ENCODE assay signal across 21 cellular contexts in the genomic region with DNA sequence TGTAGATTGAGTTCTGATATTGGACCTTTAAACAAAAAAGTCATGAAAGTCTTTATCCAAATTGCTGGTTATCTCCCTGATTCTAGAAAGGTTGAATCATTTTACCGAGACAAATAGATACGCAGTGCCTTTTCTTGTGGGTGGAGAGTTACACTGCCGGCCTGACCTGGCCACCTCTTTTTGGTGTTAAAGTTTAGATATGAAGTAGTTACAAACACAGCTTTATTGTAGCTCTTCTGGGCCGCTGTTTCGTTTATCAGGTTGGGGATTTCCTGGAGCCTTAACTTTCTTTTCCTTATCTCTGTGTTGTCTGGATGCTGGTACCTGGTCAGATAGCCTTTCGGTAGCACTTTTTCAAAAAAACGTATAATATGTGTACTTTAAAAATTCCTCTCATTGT. TPM values are rescaled to one million over a fixed set of nuclear protein-coding genes. Genes with fewer than 3 reads are reported as not detected.
A peak's percentile ranks its signal among the peaks of the same experiment; 100 is the strongest.
DNase-seq lines count a peak whose midpoint lies in the region; ATAC-seq, FAIRE-seq and TF ChIP-seq lines count a peak whose summit lies in the region.
"Had no signal": no experiment of that assay in that cellular context is flagged by ENCODE, and none has a peak within 500 bp of the region (broad histone marks: within the 10 kb centered on the region; RNA-seq: fewer than 3 reads in every experiment).

No MANE protein-coding gene starts in this region.

- no peak overlapping the region for H3K18ac ChIP-seq in trophoblast cell (ENCODE audit: low read length)

- H4K20me1 ChIP-seq in GM12878 (ENCODE audit: control insufficient read depth, insufficient read depth): no peaks in the 10 kb centered on the region

- H3K27ac Mint-ChIP-seq in CD4-positive, alpha-beta T cell: no peak overlapping the region
- no peak overlapping the region for H3K27ac Mint-ChIP-seq in stimulated activated naive B cell treated with anti-CD40 and anti-IgM and Interleukin-4, amounts not matched to agents 10 μg/mL and 1 μg/mL and 100 μg/mL, for 72 hours

- H3K79me2 ChIP-seq in GM12878 (ENCODE audit: control insufficient read depth, insufficient read depth, low read length) (no peaks in the 10 kb centered on the region; the same call in 1 of the 2 replicates), trophoblast cell (ENCODE audit: control insufficient read depth, insufficient read depth, low read length, poor library complexity) (no peaks in the 10 kb centered on the region)

- H3K9ac ChIP-seq in GM12878 (ENCODE audit: control insufficient read depth, insufficient read depth, low read length) (no peak overlapping the region), trophoblast cell (ENCODE audit: low read length) (no peak overlapping the region)
- H3K9ac ChIP-seq: KMS-11 had no signal

- TF ChIP-seq RAD21 in GM12878 (IDR thresholded peaks at IDR 0.05; ENCODE audit: insufficient read depth, low read depth, low read length): no peak

- RAD21 ChIA-PET in GM12878 (lab: Charles Lee; ENCODE audit: unreplicated experiment): interaction anchor here (0.8 to 3.1 kb wide), 11 partner anchors 8 to 57 kb away, joined by 3 to 22 read pairs (median 3); no protein-coding TSS in a partner anchor

- DNase-seq in Caki2 (ENCODE audit: low read depth) (peak; percentile 46), GM12878 (ENCODE audit: low read depth, low spot score) (no peak), left lobe of liver (ENCODE audit: low spot score) (no peak), trophoblast cell (peak; percentile 83 to 91), frontal cortex (ENCODE audit: low spot score in 2 of 2) (no peak)
- no peak for DNase-seq in CD4-positive, alpha-beta T cell
- DNase-seq in stimulated activated naive B cell treated with anti-CD40 and anti-IgM and Interleukin-4, amounts not matched to agents 10 μg/mL and 1 μg/mL and 100 μg/mL, for 72 hours: no peak
- DNase-seq: DMS79, GDM1, GOT3, NCI-H1092 treated with DMSO at 0.1 percent for 48 hours, NCI-H1694, NCI-H2107, NCI-H226, NCI-H526 treated with DMSO at 0.1 percent for 48 hours, OCI-M1 had no signal

- H3K14ac ChIP-seq in trophoblast cell (ENCODE audit: low read length): no peak overlapping the region

- TF ChIP-seq CTCF in GM12878 (IDR thresholded peaks at IDR 0.05 in 2 of 3, conservative IDR thresholded peaks at IDR 0.05 in 1 of 3; ENCODE audit: control insufficient read depth in 2 of 3, extremely low read depth in 1 of 3, insufficient read depth in 1 of 3, low read depth in 3 of 3, low read length in 3 of 3): no peak
- no peak for TF ChIP-seq CTCF in CD4-positive, alpha-beta T cell (IDR thresholded peaks at IDR 0.05)

- H3K27me3 ChIP-seq in GM12878 (replicated peaks in 1 of 2; ENCODE audit: control insufficient read depth in 2 of 2, insufficient read depth in 2 of 2, low read length in 1 of 2) (no peaks in the 10 kb centered on the region), trophoblast cell (ENCODE audit: insufficient read depth, low read length) (no peaks in the 10 kb centered on the region)
- H3K27me3 ChIP-seq in CD4-positive, alpha-beta T cell (ENCODE audit: control insufficient read depth, insufficient read depth, low read length): no peaks in the 10 kb centered on the region

- H3K23ac ChIP-seq in trophoblast cell (ENCODE audit: low read length): no peak overlapping the region

- H2BK5ac ChIP-seq in trophoblast cell (ENCODE audit: low read depth, low read length, poor library complexity): no peak overlapping the region

- peaks cover 18% of the 10 kb centered on the region for H3K4me1 Mint-ChIP-seq in CD4-positive, alpha-beta T cell (ENCODE audit: low read depth)
- no peaks in the 10 kb centered on the region for H3K4me1 Mint-ChIP-seq in stimulated activated naive B cell treated with anti-CD40 and anti-IgM and Interleukin-4, amounts not matched to agents 10 μg/mL and 1 μg/mL and 100 μg/mL, for 72 hours

- SMC1A ChIA-PET in GM12878 (lab: Charles Lee; ENCODE audit: uncharacterized antibody, unreplicated experiment): interaction anchor here (1.0 to 16.0 kb wide), 13 partner anchors 8 to 88 kb away, joined by 3 to 291 read pairs (median 4); no protein-coding TSS in a partner anchor

- 41% methylated on average over 7 of the region's 7 CpGs for WGBS in GM12878 (ENCODE audit: insufficient coverage, insufficient replicate concordance, low lambda C conversion rate, missing lambda C conversion rate)
- WGBS in trophoblast cell (ENCODE audit: extremely low coverage, insufficient coverage, insufficient read length): no CpG with 5 or more reads among the region's 7 CpGs

- H3K79me1 ChIP-seq in trophoblast cell (ENCODE audit: low read length): no peaks in the 10 kb centered on the region

- no peak for TF ChIP-seq EP300 in GM12878 (IDR thresholded peaks at IDR 0.05; ENCODE audit: borderline replicate concordance in 1 of 2, control insufficient read depth in 1 of 2, low read depth in 2 of 2, low read length in 2 of 2)

- H2BK12ac ChIP-seq in trophoblast cell (ENCODE audit: low read length): no peak overlapping the region

- FAIRE-seq in GM12878 (lab: Jason Lieb, UNC) (no peak), frontal cortex (lab: Jason Lieb, UNC) (no peak)
- FAIRE-seq: A204.1 had no signal

- H3K4ac ChIP-seq in trophoblast cell (ENCODE audit: low read depth, low read length): no peak overlapping the region

- no peak overlapping the region for H3K4me3 Mint-ChIP-seq in CD4-positive, alpha-beta T cell
- no peak overlapping the region for H3K4me3 Mint-ChIP-seq in stimulated activated naive B cell treated with anti-CD40 and anti-IgM and Interleukin-4, amounts not matched to agents 10 μg/mL and 1 μg/mL and 100 μg/mL, for 72 hours
- H3K4me3 Mint-ChIP-seq: CD14-positive monocyte had no signal

- H3K9me3 ChIP-seq in GM12878 (replicated peaks; ENCODE audit: control insufficient read depth, insufficient read depth, low read length) (no peaks in the 10 kb centered on the region; the same call in 2 of the 3 replicates), trophoblast cell (ENCODE audit: insufficient read depth, low read depth, low read length) (no peaks in the 10 kb centered on the region)
- no peaks in the 10 kb centered on the region for H3K9me3 ChIP-seq in CD4-positive, alpha-beta T cell (ENCODE audit: control insufficient read depth, low read length)

- H4K91ac ChIP-seq in trophoblast cell (ENCODE audit: low read depth, low read length): no peak overlapping the region

- ATAC-seq in GM12878 (peak; percentile 48; the same call in 2 of the 3 replicates), left lobe of liver (peak; percentile 32), HG03571 (IDR thresholded peaks at IDR 0.05; ENCODE audit: unreplicated experiment) (no peak)
- no peak for ATAC-seq in CD4-positive, alpha-beta T cell (ENCODE audit: poor library complexity)
- no peak for ATAC-seq in stimulated activated naive B cell treated with anti-CD40 and anti-IgM and Interleukin-4, amounts not matched to agents 10 μg/mL and 1 μg/mL and 100 μg/mL, for 72 hours (replicated peaks)

- H3K36me3 ChIP-seq in GM12878 (ENCODE audit: control insufficient read depth in 2 of 2, insufficient read depth in 2 of 2, low read length in 1 of 2): no peaks in the 10 kb centered on the region
- no peaks in the 10 kb centered on the region for H3K36me3 ChIP-seq in trophoblast cell (ENCODE audit: control insufficient read depth in 1 of 2, insufficient read depth in 2 of 2, low read length in 2 of 2)

- H3K4me3 ChIP-seq in GM12878 (no peak overlapping the region), trophoblast cell (ENCODE audit: low read depth, low read length) (no peak overlapping the region)

- CTCF ChIA-PET in GM12878 (lab: Yijun Ruan, JAX): interaction anchor here (0.7 to 2.2 kb wide), 9 partner anchors 10 to 52 kb away, joined by 3 to 10 read pairs (median 4); no protein-coding TSS in a partner anchor
- CTCF ChIA-PET in CD4-positive, alpha-beta T cell (lab: Charles Lee): no interaction called here

- H2AFZ ChIP-seq in GM12878 (ENCODE audit: control insufficient read depth, low read depth, low read length) (no peak overlapping the region), trophoblast cell (ENCODE audit: insufficient read depth, low read length, poor library complexity) (no peak overlapping the region)

- H3K27me3 Mint-ChIP-seq in CD4-positive, alpha-beta T cell: no peaks in the 10 kb centered on the region
- peaks cover 62 to 86% of the 10 kb centered on the region in 2 donors for H3K27me3 Mint-ChIP-seq in stimulated activated naive B cell treated with anti-CD40 and anti-IgM and Interleukin-4, amounts not matched to agents 10 μg/mL and 1 μg/mL and 100 μg/mL, for 72 hours

- H4K8ac ChIP-seq in trophoblast cell (ENCODE audit: low read depth, low read length): no peak overlapping the region

- H2BK120ac ChIP-seq in trophoblast cell (ENCODE audit: insufficient read depth, low read length, poor library complexity): no peak overlapping the region

- H3K4me2 ChIP-seq in GM12878 (ENCODE audit: control insufficient read depth, insufficient read depth) (no peak overlapping the region), trophoblast cell (ENCODE audit: low read length) (no peak overlapping the region)
- H3K4me2 ChIP-seq: KMS-11 had no signal

- POLR2A ChIA-PET in GM12878 (lab: Charles Lee): interaction anchor here (0.5 to 3.0 kb wide), 6 partner anchors 11 to 25 kb away, joined by 3 to 17 read pairs (median 5); no protein-coding TSS in a partner anchor
- POLR2A ChIA-PET in CD4-positive, alpha-beta T cell (lab: Charles Lee): no interaction called here

- intact Hi-C loops in GM12878 (cut with micrococcal nuclease; ENCODE audit: unreplicated experiment): no loop called here
- intact Hi-C loops in CD4-positive, alpha-beta T cell (cut with DNase I, micrococcal nuclease): no loop called here

- H3K9me3 Mint-ChIP-seq in CD4-positive, alpha-beta T cell: no peaks in the 10 kb centered on the region
- no peaks in the 10 kb centered on the region for H3K9me3 Mint-ChIP-seq in stimulated activated naive B cell treated with anti-CD40 and anti-IgM and Interleukin-4, amounts not matched to agents 10 μg/mL and 1 μg/mL and 100 μg/mL, for 72 hours

- no TSS peak for BruUV-seq in GM12878 (replicated peaks; lab: Mats Ljungman, UMichigan)

- no peak for TF ChIP-seq POLR2A in GM12878 (IDR thresholded peaks at IDR 0.05; ENCODE audit: low read depth, low read length)

- in situ Hi-C loops in Caki2 (cut with HindIII; ENCODE audit: low pct_unique_long_range_greater_than_20kb, low sequenced_read_pairs) (no loop called here), GM12878 (cut with MboI) (no loop called here)

- no peaks in the 10 kb centered on the region for H3K4me1 ChIP-seq in GM12878 (ENCODE audit: control insufficient read depth, insufficient read depth, low read length)
- H3K4me1 ChIP-seq in trophoblast cell (ENCODE audit: control insufficient read depth in 1 of 2, insufficient read depth in 2 of 2, low read length in 2 of 2): peaks cover 4 to 9% of the 10 kb centered on the region in 2 experiments

- H4K12ac ChIP-seq in trophoblast cell (ENCODE audit: low read depth, low read length): no peak overlapping the region

- H3K27ac ChIP-seq in GM12878 (ENCODE audit: control insufficient read depth, insufficient read depth) (no peak overlapping the region), trophoblast cell (ENCODE audit: low read depth, low read length) (no peak overlapping the region)
- H3K27ac ChIP-seq in CD4-positive, alpha-beta T cell (ENCODE audit: low read depth, low read length): no peak overlapping the region
- H3K27ac ChIP-seq: KMS-11, RWPE1 had no signal

- H2AK5ac ChIP-seq in trophoblast cell (ENCODE audit: low read length): no peak overlapping the region

- no peaks in the 10 kb centered on the region for H3K36me3 Mint-ChIP-seq in CD4-positive, alpha-beta T cell (ENCODE audit: low read depth)
- H3K36me3 Mint-ChIP-seq in stimulated activated naive B cell treated with anti-CD40 and anti-IgM and Interleukin-4, amounts not matched to agents 10 μg/mL and 1 μg/mL and 100 μg/mL, for 72 hours: no peaks in the 10 kb centered on the region

RNA-seq across cellular contexts. Expression of a gene that starts 31.0 kb away (rescaled TPM):
- total RNA-seq in Caki2 (2014; rRNA removed; shearing (Covaris generic); ENCODE audit: low replicate concordance): 20.9 and 43.5 TPM in 2 replicates
- total RNA-seq in GM12878 (2013; cell fraction: nucleolus; rRNA removed): 7.1 and 7.9 TPM in 2 replicates
- total RNA-seq in GM12878 (2014; rRNA removed) (0.17 and 0.22 TPM in 2 replicates), GM12878 (2014; rRNA removed; fragmentation: Illumina TruSeq; extraction: Trizol) (0.23 and 0.27 TPM in 2 replicates), GM12878 (2021) (0.32 and 0.38 TPM in 2 replicates), left lobe of liver (60.8 TPM), frontal cortex (63.2 TPM)
- 0.92 TPM for polyA plus RNA-seq in GM12878 (2011; ENCODE audit: low read depth)
- polyA plus RNA-seq in GM12878 (2011; rRNA removed) (0.32 and 0.38 TPM in 2 replicates), GM12878 (2014; fragmentation: Illumina TruSeq; extraction: Trizol) (0.11 and 0.12 TPM in 2 replicates), GM12878 (2014; fragmentation: Nextera tagmentation; extraction: Ambion mirVana) (under 1 TPM; 0.03 to 0.04 TPM), GM12878 (2014; rRNA removed) (0.06 and 0.20 TPM in 2 replicates), GM12878 (2016; fragmentation: Nextera tagmentation; extraction: Ambion mirVana) (under 1 TPM; 0.12 to 0.13 TPM)
- polyA plus RNA-seq in GM12878 (2011; cell fraction: cytosol; rRNA removed): 0.25 TPM in 2 replicates
- polyA plus RNA-seq in GM12878 (2011; cell fraction: nucleus; rRNA removed): 0.21 and 0.23 TPM in 2 replicates
- 1.8 and 2.2 TPM in 2 replicates for polyA plus RNA-seq in GM12878 (2012)
- 0.57 and 1.8 TPM in 2 replicates for polyA minus RNA-seq in GM12878 (2011; rRNA and poly(A)+ RNA removed)
- 0.13 and 0.31 TPM in 2 replicates for polyA minus RNA-seq in GM12878 (2011; cell fraction: cytosol; rRNA and poly(A)+ RNA removed)
- 0.36 and 0.86 TPM in 2 replicates for polyA minus RNA-seq in GM12878 (2011; cell fraction: nucleus; rRNA and poly(A)+ RNA removed)
- polyA plus RNA-seq in trophoblast cell (2013): 8.2 and 8.8 TPM in 2 replicates
- 1 to 10 TPM; 7.5 to 7.7 TPM for total RNA-seq in CD4-positive, alpha-beta T cell

Comparison
In these comparisons a context has a peak if more than half of its experiments do, and no peak if none do; other contexts are left out.
1. DNase-seq: peak in Caki2 (single experiment) and trophoblast cell (2 of 2); none in GM12878 (single experiment), left lobe of liver (single experiment), CD4-positive, alpha-beta T cell (0 of 10), frontal cortex (0 of 2) and stimulated activated naive B cell treated with anti-CD40 and anti-IgM and Interleukin-4, amounts not matched to agents 10 μg/mL and 1 μg/mL and 100 μg/mL, for 72 hours (single experiment).
2. ATAC-seq: peak in GM12878 (single experiment) and left lobe of liver (single experiment); none in CD4-positive, alpha-beta T cell (single experiment), HG03571 (single experiment) and stimulated activated naive B cell treated with anti-CD40 and anti-IgM and Interleukin-4, amounts not matched to agents 10 μg/mL and 1 μg/mL and 100 μg/mL, for 72 hours (0 of 2).